ENCODE assay signal across 1 cellular context in the genomic region with DNA sequence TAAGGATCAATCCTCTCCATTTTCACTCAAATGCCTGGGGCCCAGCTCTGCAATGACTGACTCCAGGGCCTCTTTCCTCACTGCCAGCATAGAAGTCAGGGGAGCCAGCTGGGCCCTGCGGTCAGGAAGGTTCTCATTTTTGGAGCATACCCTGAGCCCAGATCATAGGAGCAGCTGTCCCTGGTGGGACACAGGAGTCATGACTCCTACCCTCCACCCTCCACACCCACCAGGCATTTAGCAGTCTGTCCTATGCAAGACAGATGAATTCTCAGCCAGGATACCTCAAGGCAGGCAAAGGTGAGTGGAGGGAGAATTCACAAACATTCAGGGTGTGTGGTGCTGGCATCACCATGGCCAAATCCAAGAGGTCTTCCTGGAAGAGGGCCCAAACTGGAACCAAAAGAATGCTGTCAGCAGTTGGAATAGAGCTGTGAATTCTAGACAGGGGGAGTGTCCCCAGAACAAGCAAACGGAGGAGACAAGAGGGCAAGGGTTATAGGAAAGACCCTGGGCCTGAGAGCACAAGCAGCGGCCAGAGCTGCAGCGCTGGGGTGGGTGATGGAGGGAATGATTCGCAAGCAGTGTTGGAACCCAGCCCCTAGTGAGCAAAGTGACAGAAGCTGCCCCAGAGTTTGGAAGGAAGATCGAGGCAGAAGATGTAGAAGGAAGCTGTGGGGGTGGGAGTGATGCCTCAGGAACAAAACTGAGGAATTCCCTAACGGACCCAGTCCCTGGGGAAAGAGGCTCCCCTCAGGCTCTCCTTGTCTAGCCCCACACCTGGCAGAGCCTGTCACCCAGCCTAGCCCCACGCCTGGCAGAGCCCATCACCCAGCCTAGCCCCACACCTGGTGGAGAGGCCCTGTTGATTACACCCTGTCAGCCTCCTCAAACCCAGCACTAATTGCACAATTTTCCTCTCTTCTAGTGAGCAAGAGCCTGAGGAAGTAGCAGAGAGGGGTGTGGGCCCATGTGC.
TF ChIP-seq lines count a peak whose summit lies in the region.

No MANE protein-coding gene starts in this region.

TF ChIP-seq in HepG2, 621 proteins besides CTCF, POLR2A, EP300 and RAD21 (continues in another document):
- TF ChIP-seq, protein P1, sequence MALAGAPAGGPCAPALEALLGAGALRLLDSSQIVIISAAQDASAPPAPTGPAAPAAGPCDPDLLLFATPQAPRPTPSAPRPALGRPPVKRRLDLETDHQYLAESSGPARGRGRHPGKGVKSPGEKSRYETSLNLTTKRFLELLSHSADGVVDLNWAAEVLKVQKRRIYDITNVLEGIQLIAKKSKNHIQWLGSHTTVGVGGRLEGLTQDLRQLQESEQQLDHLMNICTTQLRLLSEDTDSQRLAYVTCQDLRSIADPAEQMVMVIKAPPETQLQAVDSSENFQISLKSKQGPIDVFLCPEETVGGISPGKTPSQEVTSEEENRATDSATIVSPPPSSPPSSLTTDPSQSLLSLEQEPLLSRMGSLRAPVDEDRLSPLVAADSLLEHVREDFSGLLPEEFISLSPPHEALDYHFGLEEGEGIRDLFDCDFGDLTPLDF (CRISPR knock-in tag; IDR thresholded peaks at IDR 0.05): no peak
- no peak for TF ChIP-seq NR3C1 (CRISPR knock-in tag; IDR thresholded peaks at IDR 0.05)
- TF ChIP-seq TAF15 (IDR thresholded peaks at IDR 0.05; ENCODE audit: low read depth, low read length, poor library complexity, severe bottlenecking): no peak
- no peak for TF ChIP-seq RXRA (CRISPR knock-in tag; IDR thresholded peaks at IDR 0.05)
- no peak for TF ChIP-seq ZNF577 (CRISPR knock-in tag; IDR thresholded peaks at IDR 0.05; ENCODE audit: borderline replicate concordance, low read depth)
- TF ChIP-seq KLF11 (CRISPR knock-in tag; IDR thresholded peaks at IDR 0.05): no peak
- TF ChIP-seq HOXA5 (CRISPR knock-in tag; IDR thresholded peaks at IDR 0.05): no peak
- TF ChIP-seq SSRP1 (CRISPR knock-in tag; IDR thresholded peaks at IDR 0.05): 0 out of 2 replicates have a peak, but pooled peaks have one; percentile 43
- peak; percentile 34 for TF ChIP-seq AGO2 (optimal IDR thresholded peaks at IDR 0.05; ENCODE audit: low read depth, low read length)
- no peak for TF ChIP-seq PHF5A (CRISPR knock-in tag; IDR thresholded peaks at IDR 0.05; ENCODE audit: low read depth, unreplicated experiment)
- TF ChIP-seq ZZZ3 (CRISPR knock-in tag; IDR thresholded peaks at IDR 0.05; ENCODE audit: borderline replicate concordance): no peak
- no peak for TF ChIP-seq DNMT3B (CRISPR knock-in tag; conservative IDR thresholded peaks at IDR 0.05)
- TF ChIP-seq ZNF75D (CRISPR knock-in tag; IDR thresholded peaks at IDR 0.05; ENCODE audit: borderline replicate concordance): 0 out of 2 replicates have a peak, but pooled peaks have one; percentile 70
- 0 out of 2 replicates have a peak, but pooled peaks have one; percentile 37 for TF ChIP-seq NFKB2 (CRISPR knock-in tag; IDR thresholded peaks at IDR 0.05; ENCODE audit: borderline replicate concordance)
- no peak for TF ChIP-seq NR2F1 (CRISPR knock-in tag; IDR thresholded peaks at IDR 0.05)
- TF ChIP-seq, protein P2, sequence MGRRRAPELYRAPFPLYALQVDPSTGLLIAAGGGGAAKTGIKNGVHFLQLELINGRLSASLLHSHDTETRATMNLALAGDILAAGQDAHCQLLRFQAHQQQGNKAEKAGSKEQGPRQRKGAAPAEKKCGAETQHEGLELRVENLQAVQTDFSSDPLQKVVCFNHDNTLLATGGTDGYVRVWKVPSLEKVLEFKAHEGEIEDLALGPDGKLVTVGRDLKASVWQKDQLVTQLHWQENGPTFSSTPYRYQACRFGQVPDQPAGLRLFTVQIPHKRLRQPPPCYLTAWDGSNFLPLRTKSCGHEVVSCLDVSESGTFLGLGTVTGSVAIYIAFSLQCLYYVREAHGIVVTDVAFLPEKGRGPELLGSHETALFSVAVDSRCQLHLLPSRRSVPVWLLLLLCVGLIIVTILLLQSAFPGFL (CRISPR knock-in tag; IDR thresholded peaks at IDR 0.05): no peak
- TF ChIP-seq NFE2L1 (CRISPR knock-in tag; IDR thresholded peaks at IDR 0.05; ENCODE audit: borderline replicate concordance): no peak; the same call in 1 of the 2 replicates
- peak; percentile 7; the same call in 1 of the 2 replicates for TF ChIP-seq ZBTB21 (CRISPR knock-in tag; IDR thresholded peaks at IDR 0.05)
- 0 out of 2 replicates have a peak, but pooled peaks have one; percentile 27 for TF ChIP-seq ZNF558 (CRISPR knock-in tag; IDR thresholded peaks at IDR 0.05; ENCODE audit: borderline replicate concordance)
- TF ChIP-seq, protein P3, sequence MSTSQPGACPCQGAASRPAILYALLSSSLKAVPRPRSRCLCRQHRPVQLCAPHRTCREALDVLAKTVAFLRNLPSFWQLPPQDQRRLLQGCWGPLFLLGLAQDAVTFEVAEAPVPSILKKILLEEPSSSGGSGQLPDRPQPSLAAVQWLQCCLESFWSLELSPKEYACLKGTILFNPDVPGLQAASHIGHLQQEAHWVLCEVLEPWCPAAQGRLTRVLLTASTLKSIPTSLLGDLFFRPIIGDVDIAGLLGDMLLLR (CRISPR knock-in tag; IDR thresholded peaks at IDR 0.05): peak; percentile 36; the same call in 1 of the 2 replicates
- TF ChIP-seq, protein P4, sequence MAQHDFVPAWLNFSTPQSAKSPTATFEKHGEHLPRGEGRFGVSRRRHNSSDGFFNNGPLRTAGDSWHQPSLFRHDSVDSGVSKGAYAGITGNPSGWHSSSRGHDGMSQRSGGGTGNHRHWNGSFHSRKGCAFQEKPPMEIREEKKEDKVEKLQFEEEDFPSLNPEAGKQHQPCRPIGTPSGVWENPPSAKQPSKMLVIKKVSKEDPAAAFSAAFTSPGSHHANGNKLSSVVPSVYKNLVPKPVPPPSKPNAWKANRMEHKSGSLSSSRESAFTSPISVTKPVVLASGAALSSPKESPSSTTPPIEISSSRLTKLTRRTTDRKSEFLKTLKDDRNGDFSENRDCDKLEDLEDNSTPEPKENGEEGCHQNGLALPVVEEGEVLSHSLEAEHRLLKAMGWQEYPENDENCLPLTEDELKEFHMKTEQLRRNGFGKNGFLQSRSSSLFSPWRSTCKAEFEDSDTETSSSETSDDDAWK (CRISPR knock-in tag; IDR thresholded peaks at IDR 0.05): no peak
- no peak for TF ChIP-seq ZNF703 (CRISPR knock-in tag; IDR thresholded peaks at IDR 0.05; ENCODE audit: borderline replicate concordance)
- TF ChIP-seq PCBP1 (IDR thresholded peaks at IDR 0.05; ENCODE audit: borderline replicate concordance, low read depth, low read length): no peak
- TF ChIP-seq MBNL3 (CRISPR knock-in tag; conservative IDR thresholded peaks at IDR 0.05): no peak
- no peak for TF ChIP-seq ZNF263 (CRISPR knock-in tag; IDR thresholded peaks at IDR 0.05)
- TF ChIP-seq ZKSCAN1 (IDR thresholded peaks at IDR 0.05; ENCODE audit: low read length): no peak
- TF ChIP-seq, protein P5, sequence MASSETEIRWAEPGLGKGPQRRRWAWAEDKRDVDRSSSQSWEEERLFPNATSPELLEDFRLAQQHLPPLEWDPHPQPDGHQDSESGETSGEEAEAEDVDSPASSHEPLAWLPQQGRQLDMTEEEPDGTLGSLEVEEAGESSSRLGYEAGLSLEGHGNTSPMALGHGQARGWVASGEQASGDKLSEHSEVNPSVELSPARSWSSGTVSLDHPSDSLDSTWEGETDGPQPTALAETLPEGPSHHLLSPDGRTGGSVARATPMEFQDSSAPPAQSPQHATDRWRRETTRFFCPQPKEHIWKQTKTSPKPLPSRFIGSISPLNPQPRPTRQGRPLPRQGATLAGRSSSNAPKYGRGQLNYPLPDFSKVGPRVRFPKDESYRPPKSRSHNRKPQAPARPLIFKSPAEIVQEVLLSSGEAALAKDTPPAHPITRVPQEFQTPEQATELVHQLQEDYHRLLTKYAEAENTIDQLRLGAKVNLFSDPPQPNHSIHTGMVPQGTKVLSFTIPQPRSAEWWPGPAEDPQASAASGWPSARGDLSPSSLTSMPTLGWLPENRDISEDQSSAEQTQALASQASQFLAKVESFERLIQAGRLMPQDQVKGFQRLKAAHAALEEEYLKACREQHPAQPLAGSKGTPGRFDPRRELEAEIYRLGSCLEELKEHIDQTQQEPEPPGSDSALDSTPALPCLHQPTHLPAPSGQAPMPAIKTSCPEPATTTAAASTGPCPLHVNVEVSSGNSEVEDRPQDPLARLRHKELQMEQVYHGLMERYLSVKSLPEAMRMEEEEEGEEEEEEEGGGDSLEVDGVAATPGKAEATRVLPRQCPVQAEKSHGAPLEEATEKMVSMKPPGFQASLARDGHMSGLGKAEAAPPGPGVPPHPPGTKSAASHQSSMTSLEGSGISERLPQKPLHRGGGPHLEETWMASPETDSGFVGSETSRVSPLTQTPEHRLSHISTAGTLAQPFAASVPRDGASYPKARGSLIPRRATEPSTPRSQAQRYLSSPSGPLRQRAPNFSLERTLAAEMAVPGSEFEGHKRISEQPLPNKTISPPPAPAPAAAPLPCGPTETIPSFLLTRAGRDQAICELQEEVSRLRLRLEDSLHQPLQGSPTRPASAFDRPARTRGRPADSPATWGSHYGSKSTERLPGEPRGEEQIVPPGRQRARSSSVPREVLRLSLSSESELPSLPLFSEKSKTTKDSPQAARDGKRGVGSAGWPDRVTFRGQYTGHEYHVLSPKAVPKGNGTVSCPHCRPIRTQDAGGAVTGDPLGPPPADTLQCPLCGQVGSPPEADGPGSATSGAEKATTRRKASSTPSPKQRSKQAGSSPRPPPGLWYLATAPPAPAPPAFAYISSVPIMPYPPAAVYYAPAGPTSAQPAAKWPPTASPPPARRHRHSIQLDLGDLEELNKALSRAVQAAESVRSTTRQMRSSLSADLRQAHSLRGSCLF (CRISPR knock-in tag; IDR thresholded peaks at IDR 0.05; ENCODE audit: borderline replicate concordance): no peak
- TF ChIP-seq ZFP36 (IDR thresholded peaks at IDR 0.05; ENCODE audit: borderline replicate concordance, low read depth, low read length, partially characterized antibody): peak; percentile 41
- TF ChIP-seq, protein P6, sequence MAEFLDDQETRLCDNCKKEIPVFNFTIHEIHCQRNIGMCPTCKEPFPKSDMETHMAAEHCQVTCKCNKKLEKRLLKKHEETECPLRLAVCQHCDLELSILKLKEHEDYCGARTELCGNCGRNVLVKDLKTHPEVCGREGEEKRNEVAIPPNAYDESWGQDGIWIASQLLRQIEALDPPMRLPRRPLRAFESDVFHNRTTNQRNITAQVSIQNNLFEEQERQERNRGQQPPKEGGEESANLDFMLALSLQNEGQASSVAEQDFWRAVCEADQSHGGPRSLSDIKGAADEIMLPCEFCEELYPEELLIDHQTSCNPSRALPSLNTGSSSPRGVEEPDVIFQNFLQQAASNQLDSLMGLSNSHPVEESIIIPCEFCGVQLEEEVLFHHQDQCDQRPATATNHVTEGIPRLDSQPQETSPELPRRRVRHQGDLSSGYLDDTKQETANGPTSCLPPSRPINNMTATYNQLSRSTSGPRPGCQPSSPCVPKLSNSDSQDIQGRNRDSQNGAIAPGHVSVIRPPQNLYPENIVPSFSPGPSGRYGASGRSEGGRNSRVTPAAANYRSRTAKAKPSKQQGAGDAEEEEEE (CRISPR knock-in tag; IDR thresholded peaks at IDR 0.05; ENCODE audit: borderline replicate concordance): no peak
- TF ChIP-seq, protein P7, sequence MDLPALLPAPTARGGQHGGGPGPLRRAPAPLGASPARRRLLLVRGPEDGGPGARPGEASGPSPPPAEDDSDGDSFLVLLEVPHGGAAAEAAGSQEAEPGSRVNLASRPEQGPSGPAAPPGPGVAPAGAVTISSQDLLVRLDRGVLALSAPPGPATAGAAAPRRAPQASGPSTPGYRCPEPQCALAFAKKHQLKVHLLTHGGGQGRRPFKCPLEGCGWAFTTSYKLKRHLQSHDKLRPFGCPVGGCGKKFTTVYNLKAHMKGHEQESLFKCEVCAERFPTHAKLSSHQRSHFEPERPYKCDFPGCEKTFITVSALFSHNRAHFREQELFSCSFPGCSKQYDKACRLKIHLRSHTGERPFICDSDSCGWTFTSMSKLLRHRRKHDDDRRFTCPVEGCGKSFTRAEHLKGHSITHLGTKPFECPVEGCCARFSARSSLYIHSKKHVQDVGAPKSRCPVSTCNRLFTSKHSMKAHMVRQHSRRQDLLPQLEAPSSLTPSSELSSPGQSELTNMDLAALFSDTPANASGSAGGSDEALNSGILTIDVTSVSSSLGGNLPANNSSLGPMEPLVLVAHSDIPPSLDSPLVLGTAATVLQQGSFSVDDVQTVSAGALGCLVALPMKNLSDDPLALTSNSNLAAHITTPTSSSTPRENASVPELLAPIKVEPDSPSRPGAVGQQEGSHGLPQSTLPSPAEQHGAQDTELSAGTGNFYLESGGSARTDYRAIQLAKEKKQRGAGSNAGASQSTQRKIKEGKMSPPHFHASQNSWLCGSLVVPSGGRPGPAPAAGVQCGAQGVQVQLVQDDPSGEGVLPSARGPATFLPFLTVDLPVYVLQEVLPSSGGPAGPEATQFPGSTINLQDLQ (CRISPR knock-in tag; IDR thresholded peaks at IDR 0.05): 0 out of 2 replicates have a peak, but pooled peaks have one; percentile 30
- TF ChIP-seq, protein P8, sequence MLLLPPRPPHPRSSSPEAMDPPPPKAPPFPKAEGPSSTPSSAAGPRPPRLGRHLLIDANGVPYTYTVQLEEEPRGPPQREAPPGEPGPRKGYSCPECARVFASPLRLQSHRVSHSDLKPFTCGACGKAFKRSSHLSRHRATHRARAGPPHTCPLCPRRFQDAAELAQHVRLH (CRISPR knock-in tag; IDR thresholded peaks at IDR 0.05; ENCODE audit: borderline replicate concordance, low read depth): no peak
- no peak for TF ChIP-seq NAIF1 (CRISPR knock-in tag; IDR thresholded peaks at IDR 0.05; ENCODE audit: borderline replicate concordance)
- TF ChIP-seq, protein P9, sequence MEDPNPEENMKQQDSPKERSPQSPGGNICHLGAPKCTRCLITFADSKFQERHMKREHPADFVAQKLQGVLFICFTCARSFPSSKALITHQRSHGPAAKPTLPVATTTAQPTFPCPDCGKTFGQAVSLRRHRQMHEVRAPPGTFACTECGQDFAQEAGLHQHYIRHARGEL (CRISPR knock-in tag; IDR thresholded peaks at IDR 0.05): 0 out of 2 replicates have a peak, but pooled peaks have one; percentile 41
- no peak for TF ChIP-seq TCF12 (IDR thresholded peaks at IDR 0.05)
- TF ChIP-seq TCF12 (CRISPR knock-in tag; IDR thresholded peaks at IDR 0.05): no peak
- TF ChIP-seq, protein P10, sequence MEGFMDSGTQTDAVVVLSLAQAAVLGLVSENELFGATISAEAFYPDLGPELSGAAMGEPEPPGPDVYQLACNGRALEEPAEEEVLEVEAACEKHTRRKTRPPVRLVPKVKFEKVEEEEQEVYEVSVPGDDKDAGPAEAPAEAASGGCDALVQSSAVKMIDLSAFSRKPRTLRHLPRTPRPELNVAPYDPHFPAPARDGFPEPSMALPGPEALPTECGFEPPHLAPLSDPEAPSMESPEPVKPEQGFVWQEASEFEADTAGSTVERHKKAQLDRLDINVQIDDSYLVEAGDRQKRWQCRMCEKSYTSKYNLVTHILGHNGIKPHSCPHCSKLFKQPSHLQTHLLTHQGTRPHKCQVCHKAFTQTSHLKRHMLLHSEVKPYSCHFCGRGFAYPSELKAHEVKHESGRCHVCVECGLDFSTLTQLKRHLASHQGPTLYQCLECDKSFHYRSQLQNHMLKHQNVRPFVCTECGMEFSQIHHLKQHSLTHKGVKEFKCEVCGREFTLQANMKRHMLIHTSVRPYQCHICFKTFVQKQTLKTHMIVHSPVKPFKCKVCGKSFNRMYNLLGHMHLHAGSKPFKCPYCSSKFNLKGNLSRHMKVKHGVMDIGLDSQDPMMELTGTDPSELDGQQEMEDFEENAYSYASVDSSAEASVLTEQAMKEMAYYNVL (CRISPR knock-in tag; IDR thresholded peaks at IDR 0.05; ENCODE audit: borderline replicate concordance): 0 out of 2 replicates have a peak, but pooled peaks have one; percentile 20
- TF ChIP-seq ZNF24 (IDR thresholded peaks at IDR 0.05): no peak
- no peak for TF ChIP-seq TOPORS (CRISPR knock-in tag; IDR thresholded peaks at IDR 0.05)
- TF ChIP-seq, protein P11, sequence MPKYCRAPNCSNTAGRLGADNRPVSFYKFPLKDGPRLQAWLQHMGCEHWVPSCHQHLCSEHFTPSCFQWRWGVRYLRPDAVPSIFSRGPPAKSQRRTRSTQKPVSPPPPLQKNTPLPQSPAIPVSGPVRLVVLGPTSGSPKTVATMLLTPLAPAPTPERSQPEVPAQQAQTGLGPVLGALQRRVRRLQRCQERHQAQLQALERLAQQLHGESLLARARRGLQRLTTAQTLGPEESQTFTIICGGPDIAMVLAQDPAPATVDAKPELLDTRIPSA (CRISPR knock-in tag; IDR thresholded peaks at IDR 0.05; ENCODE audit: borderline replicate concordance): no peak
- no peak for TF ChIP-seq TBX2 (CRISPR knock-in tag; IDR thresholded peaks at IDR 0.05; ENCODE audit: borderline replicate concordance)
